ENCODE assay signal across 8 cellular contexts in the genomic region with DNA sequence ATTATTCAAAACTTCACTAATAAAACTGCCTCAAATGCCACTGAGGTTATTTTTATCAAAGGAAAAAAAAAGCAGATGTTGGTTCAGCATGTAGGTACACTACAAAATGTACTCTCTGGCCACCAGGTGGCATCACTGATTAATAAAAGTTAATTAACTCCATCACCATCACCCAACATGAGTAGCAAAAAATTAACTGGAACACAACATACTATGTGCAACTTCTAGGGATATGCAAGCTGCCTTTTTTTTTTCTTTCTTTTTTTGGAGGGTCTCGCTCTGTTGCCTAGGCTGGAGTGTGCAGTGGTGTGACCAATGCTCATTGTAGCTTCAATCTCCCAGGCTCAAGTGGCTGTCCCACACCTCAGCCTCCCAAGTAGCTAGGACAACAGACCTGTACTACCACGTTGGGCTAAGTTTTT. TPM values are rescaled to one million over a fixed set of nuclear protein-coding genes. Genes with fewer than 3 reads are reported as not detected.
A peak's percentile ranks its signal among the peaks of the same experiment; 100 is the strongest.
DNase-seq lines count a peak whose midpoint lies in the region; ATAC-seq lines count a peak whose summit lies in the region.

No MANE protein-coding gene starts in this region.

- peaks cover 0 to 13% of the 10 kb centered on the region in 2 experiments for H3K36me3 ChIP-seq in mesenchymal stem cell (ENCODE audit: control insufficient read depth in 1 of 2, insufficient read depth in 2 of 2, low read depth in 1 of 2, low read length in 2 of 2)

- H2BK15ac ChIP-seq in mesenchymal stem cell (ENCODE audit: low read depth, poor library complexity, severe bottlenecking) = peak overlapping the region; percentile 12

- POLR2A ChIA-PET in activated CD4-positive, alpha-beta T cell treated with anti-CD3 and anti-CD28 coated beads, Interleukin-2, amount 10 ng/mL, durations not matched to agents 7 days and 5 days (lab: Charles Lee) = no interaction called here

- H2AK5ac ChIP-seq in mesenchymal stem cell (ENCODE audit: low read length, severe bottlenecking) = peak overlapping the region; percentile 11

- no peak overlapping the region for H2BK12ac ChIP-seq in mesenchymal stem cell (ENCODE audit: low read length in 2 of 2)

- no peaks in the 10 kb centered on the region for H3K9me3 ChIP-seq in mesenchymal stem cell (ENCODE audit: control insufficient read depth, low read length)

- peak; percentile 62 for DNase-seq in AG20443 (ENCODE audit: low spot score)
- peak; percentile 69 to 84 for DNase-seq in NCI-H526 (lab: John Stamatoyannopoulos, UW)
- DNase-seq in activated CD4-positive, alpha-beta T cell treated with anti-CD3 and anti-CD28 coated beads, Interleukin-2, amount 10 ng/mL, durations not matched to agents 7 days and 5 days = peak; percentile 79
- peak; percentile 42 for DNase-seq in effector CD8-positive, alpha-beta T cell (lab: John Stamatoyannopoulos, UW)
- peak; percentile 80 for DNase-seq in mesenchymal stem cell
- DNase-seq in stimulated activated CD8-positive, alpha-beta memory T cell treated with anti-CD3 and anti-CD28 coated beads, Interleukin-4, amount 100 ng/mL, for 4 hours (ENCODE audit: low read depth in 2 of 2, low spot score in 1 of 2) = peak; percentile 2 to 42

- peaks cover 14% of the 10 kb centered on the region for H3K4me1 ChIP-seq in mesenchymal stem cell (ENCODE audit: control insufficient read depth, insufficient read depth, low read depth, low read length)

- 71% methylated on average over 2 of the region's 2 CpGs for WGBS in mesenchymal stem cell

- H3K79me1 ChIP-seq in mesenchymal stem cell (replicated peaks; ENCODE audit: low read length, poor library complexity, severe bottlenecking) = peaks cover 5% of the 10 kb centered on the region

- H3K23ac ChIP-seq in mesenchymal stem cell (ENCODE audit: low read length in 2 of 2) = no peak overlapping the region

- H3K4me3 Mint-ChIP-seq in activated CD4-positive, alpha-beta T cell treated with anti-CD3 and anti-CD28 coated beads, Interleukin-2, amount 10 ng/mL, durations not matched to agents 7 days and 5 days = no peak overlapping the region

- H3K9ac ChIP-seq in mesenchymal stem cell (ENCODE audit: low read length) = peak overlapping the region; percentile 45

- no peaks in the 10 kb centered on the region for H3K27me3 ChIP-seq in mesenchymal stem cell (ENCODE audit: control insufficient read depth in 1 of 2, insufficient read depth in 1 of 2, low read length in 2 of 2)

- no peak overlapping the region for H3K14ac ChIP-seq in mesenchymal stem cell (ENCODE audit: low read length in 2 of 2)

- H3K4me1 Mint-ChIP-seq in activated CD4-positive, alpha-beta T cell treated with anti-CD3 and anti-CD28 coated beads, Interleukin-2, amount 10 ng/mL, durations not matched to agents 7 days and 5 days = peaks cover 7% of the 10 kb centered on the region

- H2AFZ ChIP-seq in mesenchymal stem cell (ENCODE audit: low read depth, low read length) = no peak overlapping the region

- H4K91ac ChIP-seq in mesenchymal stem cell (ENCODE audit: low read length) = no peak overlapping the region

- H3K4me3 ChIP-seq in mesenchymal stem cell (ENCODE audit: insufficient read depth in 1 of 2, low read depth in 1 of 2, low read length in 2 of 2) = no peak overlapping the region

- no peaks in the 10 kb centered on the region for H3K9me3 Mint-ChIP-seq in activated CD4-positive, alpha-beta T cell treated with anti-CD3 and anti-CD28 coated beads, Interleukin-2, amount 10 ng/mL, durations not matched to agents 7 days and 5 days

- H3K4me2 ChIP-seq in mesenchymal stem cell (ENCODE audit: low read length, poor library complexity, severe bottlenecking) = no peak overlapping the region

- H3K4ac ChIP-seq in mesenchymal stem cell (ENCODE audit: low read depth in 1 of 2, low read length in 2 of 2) = no peak overlapping the region

- H3K27ac Mint-ChIP-seq in activated CD4-positive, alpha-beta T cell treated with anti-CD3 and anti-CD28 coated beads, Interleukin-2, amount 10 ng/mL, durations not matched to agents 7 days and 5 days = no peak overlapping the region

- no peak overlapping the region for H2BK5ac ChIP-seq in mesenchymal stem cell (ENCODE audit: low read depth, low read length, poor library complexity, severe bottlenecking)

- no peaks in the 10 kb centered on the region for H3K36me3 Mint-ChIP-seq in activated CD4-positive, alpha-beta T cell treated with anti-CD3 and anti-CD28 coated beads, Interleukin-2, amount 10 ng/mL, durations not matched to agents 7 days and 5 days (ENCODE audit: low read depth)

- CTCF ChIA-PET in activated CD4-positive, alpha-beta T cell treated with anti-CD3 and anti-CD28 coated beads, Interleukin-2, amount 10 ng/mL, durations not matched to agents 7 days and 5 days (lab: Charles Lee) = interaction anchor here (1.0 to 1.4 kb wide), 2 partner anchors 356 to 417 kb away, joined by 3 to 4 read pairs; a partner anchor contains a TSS

- H3K27ac ChIP-seq in mesenchymal stem cell (ENCODE audit: low read length, poor library complexity, severe bottlenecking) = peak overlapping the region; percentile 82

- ATAC-seq in GM18868 (IDR thresholded peaks at IDR 0.05; ENCODE audit: unreplicated experiment) (peak; percentile 84), HG03442 (IDR thresholded peaks at IDR 0.05; ENCODE audit: unreplicated experiment) (peak; percentile 71)

- no peak overlapping the region for H2BK120ac ChIP-seq in mesenchymal stem cell (ENCODE audit: low read depth, low read length)

- H4K8ac ChIP-seq in mesenchymal stem cell (ENCODE audit: low read length) = no peak overlapping the region

- no peak overlapping the region for H3K18ac ChIP-seq in mesenchymal stem cell (ENCODE audit: low read depth in 1 of 2, low read length in 2 of 2)

- no peaks in the 10 kb centered on the region for H3K27me3 Mint-ChIP-seq in activated CD4-positive, alpha-beta T cell treated with anti-CD3 and anti-CD28 coated beads, Interleukin-2, amount 10 ng/mL, durations not matched to agents 7 days and 5 days

RNA-seq across cellular contexts. Expression of a gene that starts 43.8 kb away (rescaled TPM):
- 10 to 100 TPM; 31.6 to 49.7 TPM for total RNA-seq in activated CD4-positive, alpha-beta T cell treated with anti-CD3 and anti-CD28 coated beads, Interleukin-2, amount 10 ng/mL, durations not matched to agents 7 days and 5 days
- polyA plus RNA-seq in mesenchymal stem cell (2013, experiment 1 of 2) = 33.2 TPM
- 34.3 TPM for polyA plus RNA-seq in mesenchymal stem cell (2013, experiment 2 of 2)

Comparison
In these comparisons a context has a peak if more than half of its experiments do, and no peak if none do; other contexts are left out.
1. DNase-seq: peak in every context shown above with its lines; median percentile 80 in mesenchymal stem cell; 79 in activated CD4-positive, alpha-beta T cell treated with anti-CD3 and anti-CD28 coated beads, Interleukin-2, amount 10 ng/mL, durations not matched to agents 7 days and 5 days; 76 in NCI-H526; 62 in AG20443; 42 in effector CD8-positive, alpha-beta T cell; 22 in stimulated activated CD8-positive, alpha-beta memory T cell treated with anti-CD3 and anti-CD28 coated beads, Interleukin-4, amount 100 ng/mL, for 4 hours.